14 cellular contexts compared by ENCODE assay signal in genomic region chr1:211355873-211356272, GRCh38. TPM values are rescaled to one million over a fixed set of nuclear protein-coding genes. Genes with fewer than 3 reads are reported as not detected.
DNase-seq lines count a peak whose midpoint lies in the region; ATAC-seq lines count a peak whose summit lies in the region.
"Had no signal": no experiment of that assay in that cellular context is flagged by ENCODE, and none has a peak within 500 bp of the region (broad histone marks: within the 10 kb centered on the region; RNA-seq: fewer than 3 reads in every experiment).

No MANE protein-coding gene starts in this region.

- H3K4me3 Mint-ChIP-seq in activated naive CD8-positive, alpha-beta T cell treated with anti-CD3 and anti-CD28 coated beads, Interleukin-2, amount 50 U/mL, for 24 hours: no peak overlapping the region
- no peak overlapping the region for H3K4me3 Mint-ChIP-seq in stimulated activated naive CD8-positive, alpha-beta T cell treated with anti-CD3 and anti-CD28 coated beads, Interleukin-15, Interleukin-2, amounts not matched to agents 100 ng/mL and 50 ng/mL, for 24 hours
- H3K4me3 Mint-ChIP-seq: GM23338 had no signal

- peaks cover 8 to 12% of the 10 kb centered on the region in 2 donors for H3K9me3 Mint-ChIP-seq in activated naive CD4-positive, alpha-beta T cell treated with anti-CD3 and anti-CD28 coated beads, Interleukin-2, amount 50 U/mL, for 72 hours
- H3K9me3 Mint-ChIP-seq in activated naive CD8-positive, alpha-beta T cell treated with anti-CD3 and anti-CD28 coated beads, Interleukin-2, amount 50 U/mL, for 24 hours: peaks cover 10% of the 10 kb centered on the region
- peaks cover 10% of the 10 kb centered on the region for H3K9me3 Mint-ChIP-seq in stimulated activated naive CD8-positive, alpha-beta T cell treated with anti-CD3 and anti-CD28 coated beads, Interleukin-15, Interleukin-2, amounts not matched to agents 100 ng/mL and 50 ng/mL, for 24 hours

- no peaks in the 10 kb centered on the region for H3K27me3 Mint-ChIP-seq in activated naive CD8-positive, alpha-beta T cell treated with anti-CD3 and anti-CD28 coated beads, Interleukin-2, amount 50 U/mL, for 24 hours
- no peaks in the 10 kb centered on the region for H3K27me3 Mint-ChIP-seq in stimulated activated naive CD8-positive, alpha-beta T cell treated with anti-CD3 and anti-CD28 coated beads, Interleukin-15, Interleukin-2, amounts not matched to agents 100 ng/mL and 50 ng/mL, for 24 hours

- peaks cover 67% of the 10 kb centered on the region for H3K4me1 Mint-ChIP-seq in activated naive CD8-positive, alpha-beta T cell treated with anti-CD3 and anti-CD28 coated beads, Interleukin-2, amount 50 U/mL, for 24 hours
- peaks cover 73% of the 10 kb centered on the region for H3K4me1 Mint-ChIP-seq in stimulated activated naive CD8-positive, alpha-beta T cell treated with anti-CD3 and anti-CD28 coated beads, Interleukin-15, Interleukin-2, amounts not matched to agents 100 ng/mL and 50 ng/mL, for 24 hours (ENCODE audit: low read depth)
- H3K4me1 Mint-ChIP-seq: GM23338 had no signal

- ATAC-seq in activated CD4-positive, CD25-positive, alpha-beta regulatory T cell treated with anti-CD3 and anti-CD28 coated beads, Interleukin-2, amount 50 U/mL, for 24 hours: peak; percentile 34 to 46
- ATAC-seq in activated naive CD4-positive, alpha-beta T cell treated with anti-CD3 and anti-CD28 coated beads, Interleukin-2, amount 50 U/mL, for 72 hours: peak; percentile 45 to 55
- peak; percentile 76 for ATAC-seq in activated naive CD8-positive, alpha-beta T cell treated with anti-CD3 and anti-CD28 coated beads, Interleukin-2, amount 50 U/mL, for 24 hours
- no peak for ATAC-seq in GM19023 (IDR thresholded peaks at IDR 0.05; ENCODE audit: unreplicated experiment)
- ATAC-seq: GM23338, PC-3 had no signal

- no peak for DNase-seq in activated CD4-positive, CD25-positive, alpha-beta regulatory T cell (lab: John Stamatoyannopoulos, UW)
- DNase-seq in activated naive CD4-positive, alpha-beta T cell treated with anti-CD3 and anti-CD28 coated beads, Interleukin-2, amount 50 U/mL, for 72 hours (ENCODE audit: low spot score in 2 of 2): no peak
- no peak for DNase-seq in activated naive CD4-positive, alpha-beta T cell treated with Interleukin-2 at 50 U/mL for 16 hours
- DNase-seq in activated naive CD8-positive, alpha-beta T cell treated with anti-CD3 and anti-CD28 coated beads, Interleukin-2, amount 50 U/mL, for 24 hours: no peak
- no peak for DNase-seq in NCI-H345 (lab: John Stamatoyannopoulos, UW)
- DNase-seq: 8988T, NCI-H187, NCI-H446, NCI-H69, PC-3 had no signal

- no peak overlapping the region for H3K27ac Mint-ChIP-seq in activated naive CD4-positive, alpha-beta T cell treated with anti-CD3 and anti-CD28 coated beads, Interleukin-2, amount 50 U/mL, for 72 hours
- H3K27ac Mint-ChIP-seq in activated naive CD8-positive, alpha-beta T cell treated with anti-CD3 and anti-CD28 coated beads, Interleukin-2, amount 50 U/mL, for 24 hours: peak overlapping the region; percentile 28
- H3K27ac Mint-ChIP-seq in stimulated activated naive CD8-positive, alpha-beta T cell treated with anti-CD3 and anti-CD28 coated beads, Interleukin-15, Interleukin-2, amounts not matched to agents 100 ng/mL and 50 ng/mL, for 24 hours: peak overlapping the region; percentile 70
- H3K27ac Mint-ChIP-seq: GM23338 had no signal

- H3K36me3 Mint-ChIP-seq in activated naive CD4-positive, alpha-beta T cell treated with anti-CD3 and anti-CD28 coated beads, Interleukin-2, amount 50 U/mL, for 72 hours: peaks cover 9 to 38% of the 10 kb centered on the region in 2 donors
- H3K36me3 Mint-ChIP-seq in activated naive CD8-positive, alpha-beta T cell treated with anti-CD3 and anti-CD28 coated beads, Interleukin-2, amount 50 U/mL, for 24 hours (ENCODE audit: low read depth): peaks cover 59% of the 10 kb centered on the region
- H3K36me3 Mint-ChIP-seq in stimulated activated naive CD8-positive, alpha-beta T cell treated with anti-CD3 and anti-CD28 coated beads, Interleukin-15, Interleukin-2, amounts not matched to agents 100 ng/mL and 50 ng/mL, for 24 hours (ENCODE audit: low read depth): peaks cover 78% of the 10 kb centered on the region

RNA-seq across cellular contexts. Expression of gene TRAF5, which starts 29.2 kb away (rescaled TPM):
- 10 to 100 TPM; 33.3 to 54.9 TPM for total RNA-seq in activated naive CD4-positive, alpha-beta T cell treated with anti-CD3 and anti-CD28 coated beads, Interleukin-2, amount 50 U/mL, for 72 hours

Comparison
In these comparisons a context has a peak if more than half of its experiments do, and no peak if none do; other contexts are left out.
1. H3K27ac Mint-ChIP-seq: peak in activated naive CD8-positive, alpha-beta T cell treated with anti-CD3 and anti-CD28 coated beads, Interleukin-2, amount 50 U/mL, for 24 hours (single experiment) and stimulated activated naive CD8-positive, alpha-beta T cell treated with anti-CD3 and anti-CD28 coated beads, Interleukin-15, Interleukin-2, amounts not matched to agents 100 ng/mL and 50 ng/mL, for 24 hours (single experiment); none in activated naive CD4-positive, alpha-beta T cell treated with anti-CD3 and anti-CD28 coated beads, Interleukin-2, amount 50 U/mL, for 72 hours (0 of 2).